27 cellular contexts compared by ENCODE assay signal in genomic region chr10:85377009-85377408, GRCh38.
"Had no signal": no experiment of that assay in that cellular context is flagged by ENCODE, and none has a peak within 500 bp of the region (broad histone marks: within the 10 kb centered on the region; RNA-seq: fewer than 3 reads in every experiment).

No MANE protein-coding gene starts in this region.

- H3K9me3 Mint-ChIP-seq: type B pancreatic cell had no signal

- H3K9me3 ChIP-seq: suprapubic skin, testis, thoracic aorta, thyroid gland, tibial artery, tibial nerve, transverse colon, upper lobe of left lung, uterus, vagina had no signal

- H3K4me3 Mint-ChIP-seq: stimulated activated effector memory CD8-positive, alpha-beta T cell treated with anti-CD3 and anti-CD28 coated beads, Interleukin-12 subunit alpha, Interleukin-12 subunit beta, amount 100 ng/mL, for 72 hours; stimulated activated memory B cell treated with anti-CD40 and anti-IgM and Interleukin-4, amounts not matched to agents 10 μg/mL and 1 μg/mL and 100 μg/mL, for 72 hours; stimulated activated naive B cell treated with anti-CD40 and anti-IgM and Interleukin-4, amounts not matched to agents 10 μg/mL and 1 μg/mL and 100 μg/mL, for 72 hours; stimulated activated naive CD8-positive, alpha-beta T cell treated with anti-CD3 and anti-CD28 coated beads, Interleukin-15, amount 100 ng/mL, for 72 hours; stimulated activated naive CD8-positive, alpha-beta T cell treated with anti-CD3 and anti-CD28 coated beads, Interleukin-15, Interleukin-2, amounts not matched to agents 100 ng/mL and 50 ng/mL, for 24 hours; type B pancreatic cell had no signal

- H3K27me3 ChIP-seq: stomach, testis, thyroid gland, tibial artery, tibial nerve, transverse colon, upper lobe of left lung, uterus, vagina had no signal

- DNase-seq: stimulated activated CD4-positive, alpha-beta T cell treated with anti-CD3 and anti-CD28 coated beads, Interleukin-2, amount 100 ng/mL, for 48 hours; stimulated activated CD4-positive, alpha-beta T cell treated with anti-CD3 and anti-CD28 coated beads, Interleukin-4, amount 100 ng/mL, for 1 hour; stimulated activated CD4-positive, alpha-beta T cell treated with anti-CD3 and anti-CD28 coated beads, Interleukin-4, amount 100 ng/mL, for 24 hours; stimulated activated CD4-positive, alpha-beta T cell treated with anti-CD3 and anti-CD28 coated beads, Interleukin-4, amount 100 ng/mL, for 4 hours; stimulated activated CD8-positive, alpha-beta memory T cell treated with anti-CD3 and anti-CD28 coated beads, Interleukin-4, amount 100 ng/mL, for 48 hours; stimulated activated naive B cell treated with anti-CD40 and anti-IgM and Interleukin-4, amounts not matched to agents 10 μg/mL and 1 μg/mL and 100 μg/mL, for 72 hours; stimulated activated naive CD4-positive, alpha-beta T cell; stimulated activated naive CD4-positive, alpha-beta T cell treated with Interleukin-2 at 50 U/mL for 16 hours; stimulated activated naive CD8-positive, alpha-beta T cell treated with anti-CD3 and anti-CD28 coated beads, Interleukin-15, amount 100 ng/mL, for 72 hours; stimulated activated naive CD8-positive, alpha-beta T cell treated with anti-CD3 and anti-CD28 coated beads, Interleukin-15, Interleukin-2, amounts not matched to agents 100 U/mL and 50 U/mL, for 24 hours; stomach; substantia nigra; testis; thyroid gland; tibial artery; transverse colon; trophoblast cell; uterus had no signal

- ATAC-seq: stimulated activated effector memory CD8-positive, alpha-beta T cell treated with anti-CD3 and anti-CD28 coated beads, Interleukin-12 subunit alpha, Interleukin-12 subunit beta, amount 100 ng/mL, for 72 hours; stimulated activated memory B cell treated with anti-CD40 and anti-IgM and Interleukin-4, amounts not matched to agents 10 μg/mL and 1 μg/mL and 100 μg/mL, for 72 hours; stimulated activated naive B cell treated with anti-CD40 and anti-IgM and Interleukin-4, amounts not matched to agents 10 μg/mL and 1 μg/mL and 100 μg/mL, for 72 hours; stimulated activated naive CD8-positive, alpha-beta T cell treated with anti-CD3 and anti-CD28 coated beads, Interleukin-15, amount 100 ng/mL, for 72 hours; stimulated activated naive CD8-positive, alpha-beta T cell treated with anti-CD3 and anti-CD28 coated beads, Interleukin-15, Interleukin-2, amounts not matched to agents 100 U/mL and 50 U/mL, for 24 hours had no signal

- H3K36me3 Mint-ChIP-seq: stimulated activated effector memory CD8-positive, alpha-beta T cell treated with anti-CD3 and anti-CD28 coated beads, Interleukin-12 subunit alpha, Interleukin-12 subunit beta, amount 100 ng/mL, for 72 hours; stimulated activated memory B cell treated with anti-CD40 and anti-IgM and Interleukin-4, amounts not matched to agents 10 μg/mL and 1 μg/mL and 100 μg/mL, for 72 hours; stimulated activated naive B cell treated with anti-CD40 and anti-IgM and Interleukin-4, amounts not matched to agents 10 μg/mL and 1 μg/mL and 100 μg/mL, for 72 hours; type B pancreatic cell had no signal

- H3K27ac ChIP-seq: stomach, suprapubic skin, testis, thoracic aorta, thyroid gland, tibial artery, tibial nerve, transverse colon, upper lobe of left lung, uterus, vagina had no signal

- H3K36me3 ChIP-seq: stomach, suprapubic skin, thoracic aorta, thyroid gland, tibial artery, tibial nerve, transverse colon, upper lobe of left lung, uterus, vagina had no signal

- H3K27me3 Mint-ChIP-seq: stimulated activated memory B cell treated with anti-CD40 and anti-IgM and Interleukin-4, amounts not matched to agents 10 μg/mL and 1 μg/mL and 100 μg/mL, for 72 hours; stimulated activated naive B cell treated with anti-CD40 and anti-IgM and Interleukin-4, amounts not matched to agents 10 μg/mL and 1 μg/mL and 100 μg/mL, for 72 hours; stimulated activated naive CD8-positive, alpha-beta T cell treated with anti-CD3 and anti-CD28 coated beads, Interleukin-15, amount 100 ng/mL, for 72 hours; type B pancreatic cell had no signal

- H3K4me1 ChIP-seq: stomach, suprapubic skin, testis, thyroid gland, tibial artery, tibial nerve, transverse colon, upper lobe of left lung, uterus, vagina had no signal

- H3K4me3 ChIP-seq: stomach, suprapubic skin, testis, thoracic aorta, thyroid gland, tibial artery, tibial nerve, transverse colon, upper lobe of left lung, uterus, vagina had no signal

- H3K27ac Mint-ChIP-seq: stimulated activated effector memory CD8-positive, alpha-beta T cell treated with anti-CD3 and anti-CD28 coated beads, Interleukin-12 subunit alpha, Interleukin-12 subunit beta, amount 100 ng/mL, for 72 hours; stimulated activated memory B cell treated with anti-CD40 and anti-IgM and Interleukin-4, amounts not matched to agents 10 μg/mL and 1 μg/mL and 100 μg/mL, for 72 hours; stimulated activated naive B cell treated with anti-CD40 and anti-IgM and Interleukin-4, amounts not matched to agents 10 μg/mL and 1 μg/mL and 100 μg/mL, for 72 hours; stimulated activated naive CD8-positive, alpha-beta T cell treated with anti-CD3 and anti-CD28 coated beads, Interleukin-15, Interleukin-2, amounts not matched to agents 100 ng/mL and 50 ng/mL, for 24 hours; type B pancreatic cell had no signal

- H3K4me1 Mint-ChIP-seq: stimulated activated effector memory CD8-positive, alpha-beta T cell treated with anti-CD3 and anti-CD28 coated beads, Interleukin-12 subunit alpha, Interleukin-12 subunit beta, amount 100 ng/mL, for 72 hours; stimulated activated memory B cell treated with anti-CD40 and anti-IgM and Interleukin-4, amounts not matched to agents 10 μg/mL and 1 μg/mL and 100 μg/mL, for 72 hours; stimulated activated naive B cell treated with anti-CD40 and anti-IgM and Interleukin-4, amounts not matched to agents 10 μg/mL and 1 μg/mL and 100 μg/mL, for 72 hours; stimulated activated naive CD8-positive, alpha-beta T cell treated with anti-CD3 and anti-CD28 coated beads, Interleukin-15, amount 100 ng/mL, for 72 hours had no signal
